8 cellular contexts compared by ENCODE assay signal in the genomic region with DNA sequence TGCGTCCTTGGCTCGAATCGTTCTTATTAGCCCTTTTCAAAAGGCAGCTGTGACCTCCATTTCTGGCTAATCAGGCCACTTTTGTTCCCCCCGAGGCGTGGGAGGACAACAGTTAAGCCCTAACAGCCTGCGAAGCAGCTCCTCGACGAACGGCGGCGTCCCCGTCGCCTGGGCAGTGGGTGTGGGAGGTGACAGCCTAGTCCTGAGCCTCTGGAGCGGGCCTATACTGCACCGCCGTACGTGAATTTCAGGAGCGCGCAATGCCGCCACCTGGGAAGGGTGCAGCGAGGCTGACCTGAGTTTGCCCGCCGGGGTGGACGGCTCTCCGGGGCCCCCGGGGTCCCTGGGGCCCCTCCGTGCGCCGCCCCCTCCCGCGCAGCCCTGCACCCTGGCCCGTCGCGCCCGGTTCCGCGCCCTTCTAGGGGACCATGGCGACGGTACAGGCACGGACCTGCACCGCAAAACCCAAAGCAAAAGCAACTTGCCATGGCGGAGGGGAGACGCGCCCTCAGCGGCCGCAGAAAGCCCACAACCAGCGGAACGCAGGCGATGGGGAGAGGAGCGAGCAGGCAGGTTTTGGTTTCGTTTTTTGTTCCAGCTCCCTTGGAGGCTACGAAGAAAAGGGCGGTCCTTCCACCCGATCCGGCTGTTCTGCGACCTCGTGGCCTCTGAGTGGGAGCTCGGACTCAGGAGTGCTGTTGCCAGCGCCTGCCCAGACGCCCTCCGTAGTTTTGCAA.
DNase-seq lines count a peak whose midpoint lies in the region; ATAC-seq and TF ChIP-seq lines count a peak whose summit lies in the region.

Gene RBM43, minus strand, starts transcription at position 624 of the 737 bp plus-strand sequence. Its CDS starts 136 bp downstream, at position 488.

- ATAC-seq in HG02798 (IDR thresholded peaks at IDR 0.05; ENCODE audit: poor library complexity, unreplicated experiment): peak; percentile 93

- DNase-seq in GM13977 (ENCODE audit: low spot score) (peak; percentile 91), NCI-H1436 (lab: John Stamatoyannopoulos, UW) (peak; percentile 77), T-helper 22 cell (ENCODE audit: low read depth) (peak; percentile 76), astrocyte of the cerebellum (ENCODE audit: low read depth) (peak; percentile 76), hippocampal formation (lab: John Stamatoyannopoulos, UW) (peak; percentile 77 to 78), retina (peak; percentile 90), cerebellar nuclear complex (lab: John Stamatoyannopoulos, UW) (no peak)

- in situ Hi-C loops in GM13977 (cut with MboI; ENCODE audit: low pct_unique_long_range_greater_than_20kb, low sequenced_read_pairs, unreplicated experiment): no loop called here
- in situ Hi-C loops in astrocyte of the cerebellum (cut with HindIII; ENCODE audit: low sequenced_read_pairs): no loop called here

- TF ChIP-seq CTCF in GM13977 (IDR thresholded peaks at IDR 0.05; ENCODE audit: extremely low read depth, insufficient read depth, missing control alignments) (peak; percentile 20), astrocyte of the cerebellum (IDR thresholded peaks at IDR 0.05; ENCODE audit: low read depth, low read length, missing control alignments) (no peak)

- peak within 1 kb of the TSS; percentile 63 for H3K4me3 ChIP-seq in astrocyte of the cerebellum (ENCODE audit: low read depth, low read length)

Comparison
In these comparisons a context has a peak if more than half of its experiments do, and no peak if none do; other contexts are left out.
1. DNase-seq: peak in GM13977 (single experiment), NCI-H1436 (single experiment), T-helper 22 cell (single experiment), astrocyte of the cerebellum (single experiment), hippocampal formation (2 of 2) and retina (single experiment); none in cerebellar nuclear complex (0 of 2).